ENCODE assay signal across 8 cellular contexts in the genomic region with DNA sequence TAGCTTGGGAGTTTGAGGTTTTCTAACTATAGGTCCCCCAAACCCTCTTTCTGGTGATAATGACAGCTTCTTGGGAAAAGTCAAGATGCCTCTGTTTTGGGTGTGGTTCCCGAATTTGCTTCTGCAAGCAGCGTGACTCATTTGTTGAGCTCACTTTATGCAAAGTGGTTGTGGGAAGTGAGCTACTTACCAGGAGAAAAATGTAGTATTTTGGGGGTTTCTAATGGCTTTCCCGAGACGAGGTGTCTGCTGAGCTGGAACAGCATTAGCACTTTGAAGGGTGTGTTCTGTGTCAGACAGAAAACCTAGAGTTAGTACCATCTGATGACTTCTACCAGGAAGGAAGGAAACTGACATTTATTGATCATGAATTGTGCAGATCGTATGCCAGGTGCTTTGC.
DNase-seq lines count a peak whose midpoint lies in the region; ATAC-seq lines count a peak whose summit lies in the region.

No MANE protein-coding gene starts in this region.

- DNase-seq in stimulated activated naive CD4-positive, alpha-beta T cell treated with Interleukin-2 at 50 U/mL for 16 hours (lab: John Stamatoyannopoulos, UW), result peak; percentile 16
- DNase-seq in stimulated activated naive CD4-positive, alpha-beta T cell (lab: John Stamatoyannopoulos, UW), result no peak
- peak; percentile 22 for DNase-seq in T1000 (lab: John Stamatoyannopoulos, UW)
- DNase-seq in islet precursor cell, result peak; percentile 78
- no peak for DNase-seq in activated gamma-delta T cell treated with Interleukin-2 at 50 U/mL for 16 hours
- no peak for DNase-seq in HuH-7 (ENCODE audit: low spot score)
- DNase-seq in left colon, result no peak

- ATAC-seq in HG03066 (IDR thresholded peaks at IDR 0.05; ENCODE audit: low read depth, unreplicated experiment), result peak; percentile 77
- ATAC-seq in left colon, result no peak

- intact Hi-C loops in left colon (cut with DNase I, micrococcal nuclease), result no loop called here

Comparison
In these comparisons a context has a peak if more than half of its experiments do, and no peak if none do; other contexts are left out.
1. DNase-seq: peak in stimulated activated naive CD4-positive, alpha-beta T cell treated with Interleukin-2 at 50 U/mL for 16 hours (single experiment), T1000 (single experiment) and islet precursor cell (single experiment); none in stimulated activated naive CD4-positive, alpha-beta T cell (0 of 6), activated gamma-delta T cell treated with Interleukin-2 at 50 U/mL for 16 hours (single experiment), HuH-7 (single experiment) and left colon (0 of 2).